In genomic region chr11:61961570-61962212, GRCh38 we compare ENCODE assay signal across 1 cellular context.
TF ChIP-seq lines count a peak whose summit lies in the region.

No MANE protein-coding gene starts in this region.

TF ChIP-seq in HepG2, 621 proteins besides CTCF, POLR2A, EP300 and RAD21 (continued from another document and continues in another):
- no peak for TF ChIP-seq KDM4B (CRISPR knock-in tag; IDR thresholded peaks at IDR 0.05)
- TF ChIP-seq KLF9 (CRISPR knock-in tag; IDR thresholded peaks at IDR 0.05; ENCODE audit: low read depth): no peak
- TF ChIP-seq SKIL (CRISPR knock-in tag; IDR thresholded peaks at IDR 0.05; ENCODE audit: borderline replicate concordance): no peak
- no peak for TF ChIP-seq NR3C1 (CRISPR knock-in tag; IDR thresholded peaks at IDR 0.05)
- TF ChIP-seq SIX4 (CRISPR knock-in tag; IDR thresholded peaks at IDR 0.05): no peak
- no peak for TF ChIP-seq KDM1A (CRISPR knock-in tag; IDR thresholded peaks at IDR 0.05)
- TF ChIP-seq SMAD9 (CRISPR knock-in tag; IDR thresholded peaks at IDR 0.05): no peak
- TF ChIP-seq TIGD3 (CRISPR knock-in tag; IDR thresholded peaks at IDR 0.05; ENCODE audit: borderline replicate concordance): no peak
- TF ChIP-seq TCF12 (IDR thresholded peaks at IDR 0.05): no peak
- no peak for TF ChIP-seq TCF12 (CRISPR knock-in tag; IDR thresholded peaks at IDR 0.05)
- no peak for TF ChIP-seq ZBTB21 (CRISPR knock-in tag; IDR thresholded peaks at IDR 0.05)
- no peak for TF ChIP-seq ZNF616 (CRISPR knock-in tag; IDR thresholded peaks at IDR 0.05; ENCODE audit: low read depth)
- TF ChIP-seq ZNF687 (CRISPR knock-in tag; IDR thresholded peaks at IDR 0.05): peak; percentile 45
- TF ChIP-seq ATAD3A (CRISPR knock-in tag; IDR thresholded peaks at IDR 0.05): no peak
- no peak for TF ChIP-seq NFIC (IDR thresholded peaks at IDR 0.05; ENCODE audit: low read length)
- no peak for TF ChIP-seq ZNF660 (CRISPR knock-in tag; IDR thresholded peaks at IDR 0.05; ENCODE audit: borderline replicate concordance, low read depth)
- TF ChIP-seq ZFP36L1 (CRISPR knock-in tag; IDR thresholded peaks at IDR 0.05): no peak
- TF ChIP-seq ARID5B (CRISPR knock-in tag; IDR thresholded peaks at IDR 0.05): peak; percentile 48; the same call in 1 of the 2 replicates
- no peak for TF ChIP-seq ZFP90 (CRISPR knock-in tag; IDR thresholded peaks at IDR 0.05; ENCODE audit: borderline replicate concordance)
- TF ChIP-seq E2F2 (CRISPR knock-in tag; IDR thresholded peaks at IDR 0.05; ENCODE audit: borderline replicate concordance): no peak
- TF ChIP-seq ZNF800 (CRISPR knock-in tag; IDR thresholded peaks at IDR 0.05): no peak
- no peak for TF ChIP-seq PHF20 (CRISPR knock-in tag; IDR thresholded peaks at IDR 0.05)
- TF ChIP-seq MAX (IDR thresholded peaks at IDR 0.05): no peak
- TF ChIP-seq ZNF207 (IDR thresholded peaks at IDR 0.05; ENCODE audit: borderline replicate concordance): no peak
- TF ChIP-seq ARNT (IDR thresholded peaks at IDR 0.05): no peak
- TF ChIP-seq SALL1 (CRISPR knock-in tag; IDR thresholded peaks at IDR 0.05): peak; percentile 36; the same call in 1 of the 2 replicates
- TF ChIP-seq ARNT2 (CRISPR knock-in tag; IDR thresholded peaks at IDR 0.05; ENCODE audit: low read depth): peak; percentile 29; the same call in 1 of the 2 replicates
- TF ChIP-seq ETS1 (CRISPR knock-in tag; IDR thresholded peaks at IDR 0.05): no peak
- no peak for TF ChIP-seq HCFC1 (IDR thresholded peaks at IDR 0.05; ENCODE audit: low read depth, low read length)
- TF ChIP-seq BORCS8-MEF2B (CRISPR knock-in tag; IDR thresholded peaks at IDR 0.05): peak; percentile 28; the same call in 1 of the 2 replicates
- TF ChIP-seq ZNF451 (CRISPR knock-in tag; IDR thresholded peaks at IDR 0.05): no peak
- no peak for TF ChIP-seq TERF1 (CRISPR knock-in tag; IDR thresholded peaks at IDR 0.05)
- no peak for TF ChIP-seq ZNF101 (CRISPR knock-in tag; IDR thresholded peaks at IDR 0.05; ENCODE audit: borderline replicate concordance, low read depth)
- no peak for TF ChIP-seq ZNF280B (CRISPR knock-in tag; IDR thresholded peaks at IDR 0.05; ENCODE audit: borderline replicate concordance)
- TF ChIP-seq REL (CRISPR knock-in tag; conservative IDR thresholded peaks at IDR 0.05): no peak
